9 cellular contexts compared by ENCODE assay signal in genomic region chr13:48222358-48223015, GRCh38.
DNase-seq lines count a peak whose midpoint lies in the region; ATAC-seq and TF ChIP-seq lines count a peak whose summit lies in the region.
"Had no signal": no experiment of that assay in that cellular context is flagged by ENCODE, and none has a peak within 500 bp of the region (broad histone marks: within the 10 kb centered on the region; RNA-seq: fewer than 3 reads in every experiment).

No MANE protein-coding gene starts in this region.

- H3K27me3 Mint-ChIP-seq in effector memory CD8-positive, alpha-beta T cell: no peaks in the 10 kb centered on the region
- H3K27me3 Mint-ChIP-seq in nephron (ENCODE audit: low read depth): no peaks in the 10 kb centered on the region
- H3K27me3 Mint-ChIP-seq: stimulated activated naive B cell treated with anti-CD40 and anti-IgM and Interleukin-4, amounts not matched to agents 10 μg/mL and 1 μg/mL and 100 μg/mL, for 72 hours had no signal

- TF ChIP-seq CTCF in nephron (IDR thresholded peaks at IDR 0.05; ENCODE audit: unreplicated experiment in 3 of 3): no peak

- H3K4me1 ChIP-seq in BLaER1: peaks cover 41% of the 10 kb centered on the region

- no peaks in the 10 kb centered on the region for H3K27me3 ChIP-seq in BLaER1

- H3K9me3 Mint-ChIP-seq in effector memory CD8-positive, alpha-beta T cell: no peaks in the 10 kb centered on the region
- H3K9me3 Mint-ChIP-seq in nephron: no peaks in the 10 kb centered on the region

- H3K4me1 Mint-ChIP-seq in effector memory CD8-positive, alpha-beta T cell (ENCODE audit: low read depth in 2 of 2): peaks cover 33 to 36% of the 10 kb centered on the region in 2 donors
- peaks cover 30% of the 10 kb centered on the region for H3K4me1 Mint-ChIP-seq in nephron

- H3K4me2 ChIP-seq in BLaER1: peak overlapping the region; percentile 81

- no peak overlapping the region for H3K9ac ChIP-seq in BLaER1

- peak overlapping the region; percentile 21 to 51 for H3K4me3 Mint-ChIP-seq in effector memory CD8-positive, alpha-beta T cell
- H3K4me3 Mint-ChIP-seq in nephron: no peak overlapping the region

- DNase-seq in OCI-M1 (lab: John Stamatoyannopoulos, UW) (peak; percentile 83), medulla oblongata (ENCODE audit: extremely low spot score) (no peak)
- DNase-seq in effector memory CD8-positive, alpha-beta T cell: no peak
- DNase-seq: stimulated activated naive B cell treated with anti-CD40 and anti-IgM and Interleukin-4, amounts not matched to agents 10 μg/mL and 1 μg/mL and 100 μg/mL, for 72 hours had no signal

- peaks cover 8% of the 10 kb centered on the region for H3K9me3 ChIP-seq in BLaER1

- H3K27ac Mint-ChIP-seq in effector memory CD8-positive, alpha-beta T cell: peak overlapping the region; percentile 81 to 96
- peak overlapping the region; percentile 89 to 95 (median 89) for H3K27ac Mint-ChIP-seq in nephron
- H3K27ac Mint-ChIP-seq: stimulated activated naive B cell treated with anti-CD40 and anti-IgM and Interleukin-4, amounts not matched to agents 10 μg/mL and 1 μg/mL and 100 μg/mL, for 72 hours had no signal

- no peaks in the 10 kb centered on the region for H3K36me3 ChIP-seq in BLaER1

- H4K20me1 ChIP-seq in BLaER1: no peaks in the 10 kb centered on the region

- H3K4me3 ChIP-seq in BLaER1: peak overlapping the region; percentile 27; the same call in 1 of the 2 replicates

- H3K27ac ChIP-seq in BLaER1: peak overlapping the region; percentile 25; the same call in 1 of the 2 replicates

- ATAC-seq in effector memory CD8-positive, alpha-beta T cell (replicated peaks): no peak
- ATAC-seq in HG02981 (IDR thresholded peaks at IDR 0.05; ENCODE audit: unreplicated experiment): no peak
- ATAC-seq in HG02852 (IDR thresholded peaks at IDR 0.05; ENCODE audit: unreplicated experiment): no peak
- ATAC-seq in GM21737 (IDR thresholded peaks at IDR 0.05; ENCODE audit: unreplicated experiment): no peak

- peaks cover 5% of the 10 kb centered on the region for H3K36me3 Mint-ChIP-seq in effector memory CD8-positive, alpha-beta T cell (ENCODE audit: insufficient read depth)
- no peaks in the 10 kb centered on the region for H3K36me3 Mint-ChIP-seq in nephron (ENCODE audit: low read depth)

Comparison
In these comparisons a context has a peak if more than half of its experiments do, and no peak if none do; other contexts are left out.
1. H3K4me3 Mint-ChIP-seq: peak in effector memory CD8-positive, alpha-beta T cell (2 of 2); none in nephron (0 of 3).